1 cellular context compared by ENCODE assay signal in the genomic region with DNA sequence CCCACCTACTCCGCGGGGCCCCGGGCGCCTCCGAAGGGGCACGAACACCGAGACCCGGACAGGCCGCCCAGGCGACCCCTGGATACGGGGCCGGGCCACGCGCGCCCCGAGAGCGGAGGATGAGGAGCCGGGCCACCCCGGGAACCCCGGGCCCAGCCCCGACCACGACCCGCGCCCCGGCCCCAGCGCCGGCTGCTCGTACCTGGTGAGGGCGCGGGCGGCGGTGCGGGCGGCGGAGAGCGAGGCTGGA.
TF ChIP-seq lines count a peak whose summit lies in the region.

No MANE protein-coding gene starts in this region.

TF ChIP-seq in GM23338, 12 proteins besides CTCF, POLR2A, EP300 and RAD21 (continued from another document):
- TF ChIP-seq, protein P1, sequence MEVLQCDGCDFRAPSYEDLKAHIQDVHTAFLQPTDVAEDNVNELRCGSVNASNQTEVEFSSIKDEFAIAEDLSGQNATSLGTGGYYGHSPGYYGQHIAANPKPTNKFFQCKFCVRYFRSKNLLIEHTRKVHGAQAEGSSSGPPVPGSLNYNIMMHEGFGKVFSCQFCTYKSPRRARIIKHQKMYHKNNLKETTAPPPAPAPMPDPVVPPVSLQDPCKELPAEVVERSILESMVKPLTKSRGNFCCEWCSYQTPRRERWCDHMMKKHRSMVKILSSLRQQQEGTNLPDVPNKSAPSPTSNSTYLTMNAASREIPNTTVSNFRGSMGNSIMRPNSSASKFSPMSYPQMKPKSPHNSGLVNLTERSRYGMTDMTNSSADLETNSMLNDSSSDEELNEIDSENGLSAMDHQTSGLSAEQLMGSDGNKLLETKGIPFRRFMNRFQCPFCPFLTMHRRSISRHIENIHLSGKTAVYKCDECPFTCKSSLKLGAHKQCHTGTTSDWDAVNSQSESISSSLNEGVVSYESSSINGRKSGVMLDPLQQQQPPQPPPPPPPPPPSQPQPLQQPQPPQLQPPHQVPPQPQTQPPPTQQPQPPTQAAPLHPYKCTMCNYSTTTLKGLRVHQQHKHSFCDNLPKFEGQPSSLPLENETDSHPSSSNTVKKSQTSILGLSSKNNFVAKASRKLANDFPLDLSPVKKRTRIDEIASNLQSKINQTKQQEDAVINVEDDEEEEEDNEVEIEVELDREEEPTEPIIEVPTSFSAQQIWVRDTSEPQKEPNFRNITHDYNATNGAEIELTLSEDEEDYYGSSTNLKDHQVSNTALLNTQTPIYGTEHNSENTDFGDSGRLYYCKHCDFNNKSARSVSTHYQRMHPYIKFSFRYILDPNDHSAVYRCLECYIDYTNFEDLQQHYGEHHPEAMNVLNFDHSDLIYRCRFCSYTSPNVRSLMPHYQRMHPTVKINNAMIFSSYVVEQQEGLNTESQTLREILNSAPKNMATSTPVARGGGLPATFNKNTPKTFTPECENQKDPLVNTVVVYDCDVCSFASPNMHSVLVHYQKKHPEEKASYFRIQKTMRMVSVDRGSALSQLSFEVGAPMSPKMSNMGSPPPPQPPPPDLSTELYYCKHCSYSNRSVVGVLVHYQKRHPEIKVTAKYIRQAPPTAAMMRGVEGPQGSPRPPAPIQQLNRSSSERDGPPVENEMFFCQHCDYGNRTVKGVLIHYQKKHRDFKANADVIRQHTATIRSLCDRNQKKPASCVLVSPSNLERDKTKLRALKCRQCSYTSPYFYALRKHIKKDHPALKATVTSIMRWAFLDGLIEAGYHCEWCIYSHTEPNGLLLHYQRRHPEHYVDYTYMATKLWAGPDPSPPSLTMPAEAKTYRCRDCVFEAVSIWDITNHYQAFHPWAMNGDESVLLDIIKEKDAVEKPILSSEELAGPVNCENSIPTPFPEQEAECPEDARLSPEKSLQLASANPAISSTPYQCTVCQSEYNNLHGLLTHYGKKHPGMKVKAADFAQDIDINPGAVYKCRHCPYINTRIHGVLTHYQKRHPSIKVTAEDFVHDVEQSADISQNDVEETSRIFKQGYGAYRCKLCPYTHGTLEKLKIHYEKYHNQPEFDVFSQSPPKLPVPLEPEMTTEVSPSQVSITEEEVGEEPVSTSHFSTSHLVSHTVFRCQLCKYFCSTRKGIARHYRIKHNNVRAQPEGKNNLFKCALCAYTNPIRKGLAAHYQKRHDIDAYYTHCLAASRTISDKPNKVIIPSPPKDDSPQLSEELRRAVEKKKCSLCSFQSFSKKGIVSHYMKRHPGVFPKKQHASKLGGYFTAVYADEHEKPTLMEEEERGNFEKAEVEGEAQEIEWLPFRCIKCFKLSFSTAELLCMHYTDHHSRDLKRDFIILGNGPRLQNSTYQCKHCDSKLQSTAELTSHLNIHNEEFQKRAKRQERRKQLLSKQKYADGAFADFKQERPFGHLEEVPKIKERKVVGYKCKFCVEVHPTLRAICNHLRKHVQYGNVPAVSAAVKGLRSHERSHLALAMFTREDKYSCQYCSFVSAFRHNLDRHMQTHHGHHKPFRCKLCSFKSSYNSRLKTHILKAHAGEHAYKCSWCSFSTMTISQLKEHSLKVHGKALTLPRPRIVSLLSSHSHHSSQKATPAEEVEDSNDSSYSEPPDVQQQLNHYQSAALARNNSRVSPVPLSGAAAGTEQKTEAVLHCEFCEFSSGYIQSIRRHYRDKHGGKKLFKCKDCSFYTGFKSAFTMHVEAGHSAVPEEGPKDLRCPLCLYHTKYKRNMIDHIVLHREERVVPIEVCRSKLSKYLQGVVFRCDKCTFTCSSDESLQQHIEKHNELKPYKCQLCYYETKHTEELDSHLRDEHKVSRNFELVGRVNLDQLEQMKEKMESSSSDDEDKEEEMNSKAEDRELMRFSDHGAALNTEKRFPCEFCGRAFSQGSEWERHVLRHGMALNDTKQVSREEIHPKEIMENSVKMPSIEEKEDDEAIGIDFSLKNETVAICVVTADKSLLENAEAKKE (CRISPR knock-in tag; IDR thresholded peaks at IDR 0.05): no peak
- TF ChIP-seq EZH2 (IDR thresholded peaks at IDR 0.05; ENCODE audit: low read depth, unreplicated experiment): no peak
- no peak for TF ChIP-seq CREB1 (CRISPR knock-in tag; IDR thresholded peaks at IDR 0.05; ENCODE audit: low read depth)
- TF ChIP-seq, protein P2, sequence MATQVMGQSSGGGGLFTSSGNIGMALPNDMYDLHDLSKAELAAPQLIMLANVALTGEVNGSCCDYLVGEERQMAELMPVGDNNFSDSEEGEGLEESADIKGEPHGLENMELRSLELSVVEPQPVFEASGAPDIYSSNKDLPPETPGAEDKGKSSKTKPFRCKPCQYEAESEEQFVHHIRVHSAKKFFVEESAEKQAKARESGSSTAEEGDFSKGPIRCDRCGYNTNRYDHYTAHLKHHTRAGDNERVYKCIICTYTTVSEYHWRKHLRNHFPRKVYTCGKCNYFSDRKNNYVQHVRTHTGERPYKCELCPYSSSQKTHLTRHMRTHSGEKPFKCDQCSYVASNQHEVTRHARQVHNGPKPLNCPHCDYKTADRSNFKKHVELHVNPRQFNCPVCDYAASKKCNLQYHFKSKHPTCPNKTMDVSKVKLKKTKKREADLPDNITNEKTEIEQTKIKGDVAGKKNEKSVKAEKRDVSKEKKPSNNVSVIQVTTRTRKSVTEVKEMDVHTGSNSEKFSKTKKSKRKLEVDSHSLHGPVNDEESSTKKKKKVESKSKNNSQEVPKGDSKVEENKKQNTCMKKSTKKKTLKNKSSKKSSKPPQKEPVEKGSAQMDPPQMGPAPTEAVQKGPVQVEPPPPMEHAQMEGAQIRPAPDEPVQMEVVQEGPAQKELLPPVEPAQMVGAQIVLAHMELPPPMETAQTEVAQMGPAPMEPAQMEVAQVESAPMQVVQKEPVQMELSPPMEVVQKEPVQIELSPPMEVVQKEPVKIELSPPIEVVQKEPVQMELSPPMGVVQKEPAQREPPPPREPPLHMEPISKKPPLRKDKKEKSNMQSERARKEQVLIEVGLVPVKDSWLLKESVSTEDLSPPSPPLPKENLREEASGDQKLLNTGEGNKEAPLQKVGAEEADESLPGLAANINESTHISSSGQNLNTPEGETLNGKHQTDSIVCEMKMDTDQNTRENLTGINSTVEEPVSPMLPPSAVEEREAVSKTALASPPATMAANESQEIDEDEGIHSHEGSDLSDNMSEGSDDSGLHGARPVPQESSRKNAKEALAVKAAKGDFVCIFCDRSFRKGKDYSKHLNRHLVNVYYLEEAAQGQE (IDR thresholded peaks at IDR 0.05; ENCODE audit: unreplicated experiment): no peak
- TF ChIP-seq JUNB (IDR thresholded peaks at IDR 0.05; ENCODE audit: unreplicated experiment): no peak
- no peak for TF ChIP-seq POLR2AphosphoS5 (IDR thresholded peaks at IDR 0.05; ENCODE audit: low read depth)
- TF ChIP-seq STAT1 (IDR thresholded peaks at IDR 0.05; ENCODE audit: unreplicated experiment): no peak
- no peak for TF ChIP-seq ZNF114 (CRISPR knock-in tag; IDR thresholded peaks at IDR 0.05)
- TF ChIP-seq, protein P3, sequence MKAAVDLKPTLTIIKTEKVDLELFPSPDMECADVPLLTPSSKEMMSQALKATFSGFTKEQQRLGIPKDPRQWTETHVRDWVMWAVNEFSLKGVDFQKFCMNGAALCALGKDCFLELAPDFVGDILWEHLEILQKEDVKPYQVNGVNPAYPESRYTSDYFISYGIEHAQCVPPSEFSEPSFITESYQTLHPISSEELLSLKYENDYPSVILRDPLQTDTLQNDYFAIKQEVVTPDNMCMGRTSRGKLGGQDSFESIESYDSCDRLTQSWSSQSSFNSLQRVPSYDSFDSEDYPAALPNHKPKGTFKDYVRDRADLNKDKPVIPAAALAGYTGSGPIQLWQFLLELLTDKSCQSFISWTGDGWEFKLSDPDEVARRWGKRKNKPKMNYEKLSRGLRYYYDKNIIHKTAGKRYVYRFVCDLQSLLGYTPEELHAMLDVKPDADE (IDR thresholded peaks at IDR 0.05): no peak
